Comparison of ENCODE assay signal across 29 cellular contexts in the genomic region with DNA sequence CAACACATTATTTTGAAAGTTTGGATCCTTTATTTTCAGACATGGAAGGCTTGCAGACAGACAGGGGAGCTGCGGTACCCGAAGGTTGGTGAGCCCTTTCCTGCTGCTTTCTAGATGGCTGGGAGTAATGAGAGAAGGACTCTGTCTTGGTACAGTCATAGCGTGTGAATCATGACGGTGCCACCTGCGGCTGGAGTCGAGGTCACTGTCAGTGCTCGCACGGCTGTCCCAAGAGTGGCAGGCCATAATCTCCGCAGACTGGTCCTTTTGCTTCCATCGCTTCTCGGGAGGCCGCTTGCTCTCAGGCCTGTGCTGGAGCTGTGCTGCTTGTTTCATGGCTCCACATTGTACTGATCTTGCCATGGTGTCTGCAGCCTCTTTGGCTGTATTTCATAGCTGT.
"Had no signal": no experiment of that assay in that cellular context is flagged by ENCODE, and none has a peak within 500 bp of the region (broad histone marks: within the 10 kb centered on the region; RNA-seq: fewer than 3 reads in every experiment).

No MANE protein-coding gene starts in this region.

- H3K4me1 ChIP-seq: psoas muscle, right lobe of liver, sigmoid colon, suprapubic skin, testis, transverse colon, upper lobe of left lung, vagina had no signal

- ATAC-seq: naive thymus-derived CD8-positive, alpha-beta T cell; natural killer cell treated with Interleukin-12 subunit alpha and Interleukin-12 subunit beta and Interleukin-15 and Interleukin-18, amount 100 ng/mL, for 72 hours; psoas muscle; right cardiac atrium; right lobe of liver; stimulated activated effector memory CD8-positive, alpha-beta T cell treated with anti-CD3 and anti-CD28 coated beads, Interleukin-12 subunit alpha, Interleukin-12 subunit beta, amount 100 ng/mL, for 72 hours; stimulated activated naive CD8-positive, alpha-beta T cell treated with anti-CD3 and anti-CD28 coated beads, Interleukin-15, amount 100 ng/mL, for 72 hours; stimulated activated naive CD8-positive, alpha-beta T cell treated with anti-CD3 and anti-CD28 coated beads, Interleukin-15, Interleukin-2, amounts not matched to agents 100 U/mL and 50 U/mL, for 24 hours had no signal

- H3K27ac ChIP-seq: ovary, parathyroid adenoma, psoas muscle, right lobe of liver, sigmoid colon, suprapubic skin, testis, tibial artery, transverse colon, upper lobe of left lung, vagina had no signal

- H3K9me3 ChIP-seq: ovary, psoas muscle, right lobe of liver, sigmoid colon, suprapubic skin, testis, tibial artery, transverse colon, upper lobe of left lung, vagina had no signal

- H2AFZ ChIP-seq: parathyroid adenoma had no signal

- H3K9ac ChIP-seq: parathyroid adenoma had no signal

- H3K9me3 Mint-ChIP-seq: naive B cell; naive thymus-derived CD8-positive, alpha-beta T cell; natural killer cell treated with Interleukin-12 subunit alpha and Interleukin-12 subunit beta and Interleukin-15 and Interleukin-18, amount 100 ng/mL, for 72 hours; nephron progenitor cell; neural crest cell; stimulated activated effector memory CD8-positive, alpha-beta T cell treated with anti-CD3 and anti-CD28 coated beads, Interleukin-12 subunit alpha, Interleukin-12 subunit beta, amount 100 ng/mL, for 72 hours; stimulated activated naive CD8-positive, alpha-beta T cell treated with anti-CD3 and anti-CD28 coated beads, Interleukin-15, amount 100 ng/mL, for 72 hours had no signal

- DNase-seq: naive B cell; naive thymus-derived CD8-positive, alpha-beta T cell; nephron progenitor cell; occipital lobe; ovary; psoas muscle; right cardiac atrium; right lobe of liver; sigmoid colon; small intestine; stimulated activated CD4-positive, alpha-beta T cell treated with anti-CD3 and anti-CD28 coated beads, Interleukin-15, amount 100 ng/mL, for 24 hours; stimulated activated CD4-positive, alpha-beta T cell treated with anti-CD3 and anti-CD28 coated beads, Interleukin-2, amount 100 ng/mL, for 24 hours; stimulated activated CD4-positive, alpha-beta T cell treated with anti-CD3 and anti-CD28 coated beads, Interleukin-2, amount 100 ng/mL, for 48 hours; stimulated activated CD4-positive, alpha-beta T cell treated with anti-CD3 and anti-CD28 coated beads, Interleukin-4, amount 100 ng/mL, for 24 hours; stimulated activated naive CD4-positive, alpha-beta T cell; stimulated activated naive CD8-positive, alpha-beta T cell treated with anti-CD3 and anti-CD28 coated beads, Interleukin-15, amount 100 ng/mL, for 72 hours; stimulated activated naive CD8-positive, alpha-beta T cell treated with anti-CD3 and anti-CD28 coated beads, Interleukin-15, Interleukin-2, amounts not matched to agents 100 U/mL and 50 U/mL, for 24 hours; substantia nigra; testis; tibial artery; transverse colon had no signal

- H3K27ac Mint-ChIP-seq: natural killer cell treated with Interleukin-12 subunit alpha and Interleukin-12 subunit beta and Interleukin-15 and Interleukin-18, amount 100 ng/mL, for 72 hours; nephron progenitor cell; progenitor cell of endocrine pancreas; stimulated activated effector memory CD8-positive, alpha-beta T cell treated with anti-CD3 and anti-CD28 coated beads, Interleukin-12 subunit alpha, Interleukin-12 subunit beta, amount 100 ng/mL, for 72 hours; stimulated activated naive CD8-positive, alpha-beta T cell treated with anti-CD3 and anti-CD28 coated beads, Interleukin-15, amount 100 ng/mL, for 72 hours had no signal

- H3K4me3 ChIP-seq: ovary, psoas muscle, right lobe of liver, sigmoid colon, suprapubic skin, testis, tibial artery, transverse colon, upper lobe of left lung, vagina had no signal

- H3K27me3 ChIP-seq: ovary, right lobe of liver, testis, tibial artery, transverse colon, upper lobe of left lung, vagina had no signal

- H3K4me3 Mint-ChIP-seq: naive B cell; naive thymus-derived CD8-positive, alpha-beta T cell; natural killer cell treated with Interleukin-12 subunit alpha and Interleukin-12 subunit beta and Interleukin-15 and Interleukin-18, amount 100 ng/mL, for 72 hours; nephron progenitor cell; neural crest cell; stimulated activated effector memory CD8-positive, alpha-beta T cell treated with anti-CD3 and anti-CD28 coated beads, Interleukin-12 subunit alpha, Interleukin-12 subunit beta, amount 100 ng/mL, for 72 hours; stimulated activated naive CD8-positive, alpha-beta T cell treated with anti-CD3 and anti-CD28 coated beads, Interleukin-15, amount 100 ng/mL, for 72 hours had no signal

- H3K4me1 Mint-ChIP-seq: naive B cell; naive thymus-derived CD8-positive, alpha-beta T cell; nephron progenitor cell; neural crest cell; stimulated activated effector memory CD8-positive, alpha-beta T cell treated with anti-CD3 and anti-CD28 coated beads, Interleukin-12 subunit alpha, Interleukin-12 subunit beta, amount 100 ng/mL, for 72 hours; stimulated activated naive CD8-positive, alpha-beta T cell treated with anti-CD3 and anti-CD28 coated beads, Interleukin-15, amount 100 ng/mL, for 72 hours had no signal

- H3K36me3 Mint-ChIP-seq: naive B cell; naive thymus-derived CD8-positive, alpha-beta T cell; natural killer cell treated with Interleukin-12 subunit alpha and Interleukin-12 subunit beta and Interleukin-15 and Interleukin-18, amount 100 ng/mL, for 72 hours; stimulated activated effector memory CD8-positive, alpha-beta T cell treated with anti-CD3 and anti-CD28 coated beads, Interleukin-12 subunit alpha, Interleukin-12 subunit beta, amount 100 ng/mL, for 72 hours had no signal

- H3K79me2 ChIP-seq: parathyroid adenoma had no signal

- H3K36me3 ChIP-seq: ovary, right lobe of liver, sigmoid colon, suprapubic skin, tibial artery, transverse colon, upper lobe of left lung, vagina had no signal
